16 cellular contexts compared by ENCODE assay signal in the genomic region with DNA sequence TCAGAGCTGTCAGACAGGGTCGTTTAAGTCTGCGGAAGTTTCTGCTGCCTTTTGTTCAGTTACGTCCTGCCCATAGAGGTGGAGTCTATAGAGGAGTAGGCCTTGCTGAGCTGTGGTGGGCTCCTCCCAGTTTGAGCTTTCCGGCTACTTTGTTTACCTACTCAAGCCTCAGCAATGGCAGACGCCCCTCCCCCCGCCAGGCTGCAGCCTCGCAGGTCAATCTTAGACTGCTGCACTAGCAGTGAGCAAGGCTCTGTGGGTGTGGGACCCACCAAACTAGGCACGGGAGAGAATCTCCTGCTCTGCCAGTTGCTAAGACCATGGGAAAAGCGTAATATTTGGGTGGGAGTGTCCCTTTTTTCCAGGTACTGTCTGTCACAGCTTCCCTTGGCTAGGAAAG.
"Had no signal": no experiment of that assay in that cellular context is flagged by ENCODE, and none has a peak within 500 bp of the region (broad histone marks: within the 10 kb centered on the region; RNA-seq: fewer than 3 reads in every experiment).

No MANE protein-coding gene starts in this region.

- H3K4me1 ChIP-seq: prostate gland, tibial nerve had no signal

- H3K27me3 ChIP-seq: tibial nerve had no signal

- H3K4me3 ChIP-seq: prostate gland, tibial nerve had no signal

- H3K27ac Mint-ChIP-seq: activated naive CD4-positive, alpha-beta T cell treated with anti-CD3 and anti-CD28 coated beads, Interleukin-2, amount 10 ng/mL, durations not matched to agents 7 days and 5 days; activated T-helper 17 cell treated with anti-CD3 and anti-CD28 coated beads, Interleukin-2, amount 50 U/mL, for 72 hours; effector memory CD8-positive, alpha-beta T cell; nephron had no signal

- H3K9me3 ChIP-seq: prostate gland had no signal

- H3K4me1 Mint-ChIP-seq: activated naive CD4-positive, alpha-beta T cell treated with anti-CD3 and anti-CD28 coated beads, Interleukin-2, amount 10 ng/mL, durations not matched to agents 7 days and 5 days; activated T-helper 17 cell treated with anti-CD3 and anti-CD28 coated beads, Interleukin-2, amount 50 U/mL, for 72 hours had no signal

- ATAC-seq: activated CD4-positive, CD25-positive, alpha-beta regulatory T cell treated with anti-CD3 and anti-CD28 coated beads, Interleukin-2, amount 50 U/mL, for 24 hours; activated T-helper 17 cell treated with anti-CD3 and anti-CD28 coated beads, Interleukin-2, amount 50 U/mL, for 72 hours; effector memory CD8-positive, alpha-beta T cell; left ventricle myocardium superior; right cardiac atrium had no signal

- H3K36me3 ChIP-seq: prostate gland, tibial nerve had no signal

- H3K27ac ChIP-seq: prostate gland, tibial nerve had no signal

- DNase-seq: activated naive CD4-positive, alpha-beta T cell treated with anti-CD3 and anti-CD28 coated beads, Interleukin-2, amount 10 ng/mL, durations not matched to agents 7 days and 5 days; dermis blood vessel endothelial cell; effector memory CD8-positive, alpha-beta T cell; foreskin melanocyte; head of caudate nucleus; left ventricle myocardium superior; small intestine; stimulated activated CD4-positive, alpha-beta T cell treated with anti-CD3 and anti-CD28 coated beads, Interleukin-4, amount 100 ng/mL, for 24 hours; stimulated activated naive CD4-positive, alpha-beta T cell; T-helper 9 cell had no signal

- H3K4me3 Mint-ChIP-seq: activated naive CD4-positive, alpha-beta T cell treated with anti-CD3 and anti-CD28 coated beads, Interleukin-2, amount 10 ng/mL, durations not matched to agents 7 days and 5 days; activated T-helper 17 cell treated with anti-CD3 and anti-CD28 coated beads, Interleukin-2, amount 50 U/mL, for 72 hours; effector memory CD8-positive, alpha-beta T cell; nephron had no signal

- H3K27me3 Mint-ChIP-seq: activated naive CD4-positive, alpha-beta T cell treated with anti-CD3 and anti-CD28 coated beads, Interleukin-2, amount 10 ng/mL, durations not matched to agents 7 days and 5 days; effector memory CD8-positive, alpha-beta T cell had no signal

- H3K36me3 Mint-ChIP-seq: activated naive CD4-positive, alpha-beta T cell treated with anti-CD3 and anti-CD28 coated beads, Interleukin-2, amount 10 ng/mL, durations not matched to agents 7 days and 5 days had no signal
